Comparison of ENCODE assay signal across 33 cellular contexts in genomic region chr1:23682946-23683345, GRCh38.
"Had no signal": no experiment of that assay in that cellular context is flagged by ENCODE, and none has a peak within 500 bp of the region (broad histone marks: within the 10 kb centered on the region; RNA-seq: fewer than 3 reads in every experiment).

No MANE protein-coding gene starts in this region.

- H3K36me3 ChIP-seq: adrenal gland, ascending aorta, brain microvascular endothelial cell, breast epithelium, cardiac muscle cell had no signal

- H3K9me3 ChIP-seq: adrenal gland, ascending aorta, body of pancreas had no signal

- H3K4me3 ChIP-seq: adrenal gland, ascending aorta, body of pancreas, breast epithelium, cardiac muscle cell had no signal

- DNase-seq: activated effector memory CD4-positive, alpha-beta T cell treated with anti-CD3 and anti-CD28 coated beads, Interleukin-2, amount 50 U/mL, for 16 hours; activated effector memory CD4-positive, alpha-beta T cell treated with Interleukin-2 at 50 U/mL for 16 hours; activated gamma-delta T cell; activated gamma-delta T cell treated with Interleukin-2 at 50 U/mL for 16 hours; activated naive CD4-positive, alpha-beta T cell; activated naive CD4-positive, alpha-beta T cell treated with anti-CD3 and anti-CD28 coated beads for 36 hours; activated naive CD4-positive, alpha-beta T cell treated with anti-CD3 and anti-CD28 coated beads, Interleukin-2, amount 10 ng/mL, durations not matched to agents 7 days and 5 days; activated naive CD4-positive, alpha-beta T cell treated with anti-CD3 and anti-CD28 coated beads, Interleukin-2, amount 50 U/mL, for 16 hours; activated naive CD4-positive, alpha-beta T cell treated with Interleukin-2 at 50 U/mL for 16 hours; activated naive CD8-positive, alpha-beta T cell treated with anti-CD3 and anti-CD28 coated beads for 36 hours; activated naive CD8-positive, alpha-beta T cell treated with anti-CD3 and anti-CD28 coated beads, Interleukin-2, amount 10 ng/mL, durations not matched to agents 7 days and 5 days; activated naive CD8-positive, alpha-beta T cell treated with anti-CD3 and anti-CD28 coated beads, Interleukin-2, amount 50 U/mL, for 24 hours; activated T-cell treated with anti-CD3 and anti-CD28 coated beads, Interleukin-2, amount 50 U/mL, for 24 hours; activated T-cell treated with anti-CD3 and anti-CD28 coated beads, Interleukin-2, amount 50 U/mL, for 4 hours; activated T-cell treated with anti-CD3 and anti-CD28 coated beads, Interleukin-2, amount 50 U/mL, for 48 hours; activated T-cell treated with anti-CD3 and anti-CD28 coated beads, Interleukin-2, amount 50 U/mL, for 72 hours; adrenal gland; amniotic stem cell; amygdala; anterior cingulate cortex; aorta; body of pancreas; brain microvascular endothelial cell; caudate nucleus; central memory CD4-positive, alpha-beta T cell; cerebellar nuclear complex had no signal

- H3K27ac ChIP-seq: adrenal gland, ascending aorta, body of pancreas, brain microvascular endothelial cell, breast epithelium, cardiac muscle cell had no signal

- ATAC-seq: activated naive CD4-positive, alpha-beta T cell treated with anti-CD3 and anti-CD28 coated beads, Interleukin-2, amount 50 U/mL, for 72 hours; activated naive CD8-positive, alpha-beta T cell treated with anti-CD3 and anti-CD28 coated beads, Interleukin-2, amount 50 U/mL, for 24 hours; activated T-cell treated with anti-CD3 and anti-CD28 coated beads, Interleukin-2, amount 50 U/mL, for 4 hours; activated T-cell treated with anti-CD3 and anti-CD28 coated beads, Interleukin-2, amount 50 U/mL, for 72 hours; activated T-helper 17 cell treated with anti-CD3 and anti-CD28 coated beads, Interleukin-2, amount 50 U/mL, for 72 hours; body of pancreas had no signal

- FAIRE-seq: astrocyte, bronchial epithelial cell had no signal

- H3K4me1 ChIP-seq: adrenal gland, ascending aorta, body of pancreas, breast epithelium had no signal

- H3K27me3 ChIP-seq: ascending aorta, body of pancreas, breast epithelium had no signal
